10 cellular contexts compared by ENCODE assay signal in genomic region chr2:28545590-28546195, GRCh38. TPM values are rescaled to one million over a fixed set of nuclear protein-coding genes. Genes with fewer than 3 reads are reported as not detected.
DNase-seq lines count a peak whose midpoint lies in the region; TF ChIP-seq lines count a peak whose summit lies in the region.
"Had no signal": no experiment of that assay in that cellular context is flagged by ENCODE, and none has a peak within 500 bp of the region (broad histone marks: within the 10 kb centered on the region; RNA-seq: fewer than 3 reads in every experiment).

No MANE protein-coding gene starts in this region.

- H3K36me3 ChIP-seq in rectal smooth muscle tissue (ENCODE audit: control insufficient read depth, insufficient read depth, low read length): no peaks in the 10 kb centered on the region

- peaks cover 34% of the 10 kb centered on the region for H3K4me1 Mint-ChIP-seq in activated CD4-positive, alpha-beta T cell treated with anti-CD3 and anti-CD28 coated beads, Interleukin-2, amount 10 ng/mL, durations not matched to agents 24 days and 14 days
- peaks cover 6% of the 10 kb centered on the region for H3K4me1 Mint-ChIP-seq in glutamatergic neuron (ENCODE audit: low read depth, unreplicated experiment)

- H3K27me3 ChIP-seq in rectal smooth muscle tissue (ENCODE audit: control insufficient read depth, insufficient read depth, low read length): no peaks in the 10 kb centered on the region

- no peaks in the 10 kb centered on the region for H3K4me1 ChIP-seq in rectal smooth muscle tissue (ENCODE audit: control insufficient read depth, insufficient read depth, low read length)

- no peak overlapping the region for H3K9ac ChIP-seq in rectal smooth muscle tissue (ENCODE audit: low read length)

- intact Hi-C loops in activated CD4-positive, alpha-beta T cell treated with anti-CD3 and anti-CD28 coated beads, Interleukin-2, amount 10 ng/mL, durations not matched to agents 24 days and 14 days (cut with micrococcal nuclease): loop anchor here (2.0 kb wide), 1 partner anchor 21 kb away; no protein-coding TSS in a partner anchor

- no peak for TF ChIP-seq CTCF in epithelial cell of esophagus (IDR thresholded peaks at IDR 0.05; ENCODE audit: insufficient read depth, low read depth, low read length, missing control alignments)
- no peak for TF ChIP-seq CTCF in glutamatergic neuron (IDR thresholded peaks at IDR 0.05; ENCODE audit: partially characterized antibody, unreplicated experiment)

- H3K27me3 Mint-ChIP-seq in activated CD4-positive, alpha-beta T cell treated with anti-CD3 and anti-CD28 coated beads, Interleukin-2, amount 10 ng/mL, durations not matched to agents 24 days and 14 days: no peaks in the 10 kb centered on the region
- no peaks in the 10 kb centered on the region for H3K27me3 Mint-ChIP-seq in glutamatergic neuron (ENCODE audit: unreplicated experiment)

- peak overlapping the region; percentile 86 for H3K27ac Mint-ChIP-seq in activated CD4-positive, alpha-beta T cell treated with anti-CD3 and anti-CD28 coated beads, Interleukin-2, amount 10 ng/mL, durations not matched to agents 24 days and 14 days
- no peak overlapping the region for H3K27ac Mint-ChIP-seq in glutamatergic neuron (ENCODE audit: unreplicated experiment)

- H3K36me3 Mint-ChIP-seq in activated CD4-positive, alpha-beta T cell treated with anti-CD3 and anti-CD28 coated beads, Interleukin-2, amount 10 ng/mL, durations not matched to agents 24 days and 14 days (ENCODE audit: low read depth): peaks cover 2% of the 10 kb centered on the region
- no peaks in the 10 kb centered on the region for H3K36me3 Mint-ChIP-seq in glutamatergic neuron (ENCODE audit: unreplicated experiment)

- peak overlapping the region; percentile 65 for H3K4me3 Mint-ChIP-seq in activated CD4-positive, alpha-beta T cell treated with anti-CD3 and anti-CD28 coated beads, Interleukin-2, amount 10 ng/mL, durations not matched to agents 24 days and 14 days
- H3K4me3 Mint-ChIP-seq in glutamatergic neuron (ENCODE audit: unreplicated experiment): no peak overlapping the region

- no peak overlapping the region for H3K27ac ChIP-seq in rectal smooth muscle tissue (ENCODE audit: low read depth, low read length)
- H3K27ac ChIP-seq: 22Rv1 had no signal

- H3K4me3 ChIP-seq in epithelial cell of esophagus (ENCODE audit: low read length) (no peak overlapping the region), rectal smooth muscle tissue (ENCODE audit: low read length) (peak overlapping the region; percentile 9)

- no peaks in the 10 kb centered on the region for H3K9me3 Mint-ChIP-seq in activated CD4-positive, alpha-beta T cell treated with anti-CD3 and anti-CD28 coated beads, Interleukin-2, amount 10 ng/mL, durations not matched to agents 24 days and 14 days
- H3K9me3 Mint-ChIP-seq in glutamatergic neuron (ENCODE audit: unreplicated experiment): peaks cover 4% of the 10 kb centered on the region

- DNase-seq in DMS53 (lab: John Stamatoyannopoulos, UW): peak; percentile 9
- DNase-seq in DMS53 treated with DMSO at 0.1 percent for 48 hours (lab: John Stamatoyannopoulos, UW; ENCODE audit: unreplicated experiment): no peak
- peak; percentile 85 for DNase-seq in activated CD4-positive, alpha-beta T cell treated with anti-CD3 and anti-CD28 coated beads, Interleukin-2, amount 10 ng/mL, durations not matched to agents 24 days and 14 days
- peak; percentile 97 for DNase-seq in epithelial cell of esophagus (ENCODE audit: low read depth)
- no peak for DNase-seq in glutamatergic neuron
- DNase-seq in effector CD4-positive, alpha-beta T cell: no peak
- DNase-seq in GM19238 (ENCODE audit: insufficient read length, low spot score): no peak
- DNase-seq: caudate nucleus had no signal

RNA-seq across cellular contexts. Expression of gene PLB1, which starts 49.8 kb away (rescaled TPM):
- 0.63 and 1.8 TPM in 2 replicates for total RNA-seq in activated CD4-positive, alpha-beta T cell treated with anti-CD3 and anti-CD28 coated beads, Interleukin-2, amount 10 ng/mL, durations not matched to agents 24 days and 14 days
- not detected for total RNA-seq in glutamatergic neuron (ENCODE audit: unreplicated experiment)

Comparison
In these comparisons a context has a peak if more than half of its experiments do, and no peak if none do; other contexts are left out.
1. DNase-seq: peak in DMS53 (single experiment), activated CD4-positive, alpha-beta T cell treated with anti-CD3 and anti-CD28 coated beads, Interleukin-2, amount 10 ng/mL, durations not matched to agents 24 days and 14 days (single experiment) and epithelial cell of esophagus (single experiment); none in DMS53 treated with DMSO at 0.1 percent for 48 hours (single experiment), glutamatergic neuron (single experiment), effector CD4-positive, alpha-beta T cell (single experiment) and GM19238 (single experiment).